10 cellular contexts compared by ENCODE assay signal in the genomic region with DNA sequence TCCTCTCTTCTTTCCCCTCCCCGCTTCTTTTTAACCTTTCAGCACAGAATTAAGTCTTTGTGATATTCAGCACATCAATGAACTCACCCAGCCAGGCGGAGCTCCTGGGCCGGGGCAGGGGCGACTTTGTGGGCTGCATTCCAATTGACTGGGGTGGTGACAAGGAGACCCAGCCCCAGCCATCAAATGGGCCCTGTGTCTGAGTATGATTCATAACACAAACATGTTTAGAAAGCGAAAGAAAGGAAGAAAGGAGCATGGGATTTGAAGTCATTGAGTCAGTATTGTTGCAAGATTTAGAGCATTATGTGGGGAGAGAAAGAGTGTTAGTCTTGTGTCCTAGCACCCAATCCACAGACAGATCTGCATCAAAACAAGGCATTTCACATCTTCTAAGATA.
DNase-seq lines count a peak whose midpoint lies in the region; ATAC-seq, FAIRE-seq and TF ChIP-seq lines count a peak whose summit lies in the region.
"Had no signal": no experiment of that assay in that cellular context is flagged by ENCODE, and none has a peak within 500 bp of the region (broad histone marks: within the 10 kb centered on the region; RNA-seq: fewer than 3 reads in every experiment).

No MANE protein-coding gene starts in this region.

- H3K27ac Mint-ChIP-seq in nephron, result peak overlapping the region in 2 of 3 experiments; percentile 14 to 64

- no peak for FAIRE-seq in RCC 7860 (lab: Jason Lieb, UNC)

- no peaks in the 10 kb centered on the region for H3K36me3 Mint-ChIP-seq in nephron (ENCODE audit: low read depth)

- TF ChIP-seq POLR2A in vagina (IDR thresholded peaks at IDR 0.05), result no peak

- TF ChIP-seq CTCF in fibroblast of mammary gland (conservative IDR thresholded peaks at IDR 0.05; ENCODE audit: control insufficient read depth, insufficient read depth, low read depth, low read length) (no peak), nephron (IDR thresholded peaks at IDR 0.05; ENCODE audit: unreplicated experiment in 3 of 3) (no peak), vagina (IDR thresholded peaks at IDR 0.05) (no peak)

- peaks cover 22% of the 10 kb centered on the region for H3K4me1 ChIP-seq in vagina
- H3K4me1 ChIP-seq: BLaER1 had no signal

- no peaks in the 10 kb centered on the region for H3K27me3 Mint-ChIP-seq in nephron (ENCODE audit: low read depth)

- H3K9me3 ChIP-seq in vagina, result no peaks in the 10 kb centered on the region
- H3K9me3 ChIP-seq: BLaER1 had no signal

- H3K4me1 Mint-ChIP-seq in nephron, result peaks cover 51% of the 10 kb centered on the region

- H3K36me3 ChIP-seq in vagina, result no peaks in the 10 kb centered on the region
- H3K36me3 ChIP-seq: BLaER1 had no signal

- H3K27ac ChIP-seq in vagina, result no peak overlapping the region
- H3K27ac ChIP-seq: BLaER1 had no signal

- H3K9me3 Mint-ChIP-seq in nephron, result no peaks in the 10 kb centered on the region

- peak; percentile 21 for DNase-seq in AG20443 (ENCODE audit: low spot score)
- peak; percentile 47 for DNase-seq in RCC 7860 (ENCODE audit: low spot score)
- DNase-seq in fibroblast of mammary gland (ENCODE audit: low read depth), result peak; percentile 69
- no peak for DNase-seq in vagina (ENCODE audit: extremely low spot score in 2 of 2)
- DNase-seq in NCI-H2196 treated with DMSO at 0.1 percent for 48 hours (lab: John Stamatoyannopoulos, UW; ENCODE audit: unreplicated experiment), result no peak
- DNase-seq in effector CD8-positive, alpha-beta T cell (lab: John Stamatoyannopoulos, UW), result no peak
- DNase-seq: activated CD8-positive, alpha-beta memory T cell treated with anti-CD3 and anti-CD28 coated beads, Interleukin-2, amount 50 U/mL, for 4 hours had no signal

- H3K4me3 Mint-ChIP-seq in nephron, result peak overlapping the region in 1 of 3 experiments; percentile 5

- no peaks in the 10 kb centered on the region for H3K27me3 ChIP-seq in vagina
- H3K27me3 ChIP-seq: BLaER1 had no signal

- intact Hi-C loops in vagina (cut with DNase I), result loop anchor here (5.0 kb wide), 1 partner anchor 185 kb away; a partner anchor contains a TSS

- H3K4me3 ChIP-seq in fibroblast of mammary gland (ENCODE audit: control insufficient read depth, low read depth, low read length) (no peak overlapping the region), vagina (no peak overlapping the region)
- H3K4me3 ChIP-seq: BLaER1 had no signal

- ATAC-seq in HG03039 (IDR thresholded peaks at IDR 0.05; ENCODE audit: unreplicated experiment), result no peak

Comparison
In these comparisons a context has a peak if more than half of its experiments do, and no peak if none do; other contexts are left out.
1. DNase-seq: peak in AG20443 (single experiment), RCC 7860 (single experiment) and fibroblast of mammary gland (single experiment); none in vagina (0 of 2), NCI-H2196 treated with DMSO at 0.1 percent for 48 hours (single experiment) and effector CD8-positive, alpha-beta T cell (single experiment).